In the genomic region with DNA sequence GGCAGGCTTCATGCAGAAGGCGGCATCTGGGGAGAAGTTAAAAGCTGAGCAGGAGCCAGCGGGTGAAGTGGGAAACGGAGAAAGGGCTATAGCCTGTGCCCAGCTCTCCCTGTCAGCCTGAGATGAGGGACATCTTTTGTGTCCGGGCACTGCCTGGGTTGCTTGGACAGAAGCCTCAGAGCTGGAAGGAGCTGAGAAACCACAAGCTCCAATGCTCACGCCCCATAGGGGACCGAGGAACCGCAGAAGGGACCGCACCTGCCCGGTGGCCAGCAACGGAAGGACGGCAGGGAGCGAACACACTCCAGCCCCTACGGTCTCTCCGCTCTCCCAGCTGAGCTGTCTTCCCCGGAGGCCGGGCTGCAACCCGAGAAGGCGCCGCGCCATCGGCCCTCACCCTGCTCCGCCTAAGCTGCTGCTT, we compare ENCODE assay signal across 1 cellular context.
TF ChIP-seq lines count a peak whose summit lies in the region.

No MANE protein-coding gene starts in this region.

TF ChIP-seq in GM23338, 12 proteins besides CTCF, POLR2A, EP300 and RAD21 (continued from another document):
- TF ChIP-seq EZH2phosphoT487 (IDR thresholded peaks at IDR 0.05; ENCODE audit: unreplicated experiment): no peak
- TF ChIP-seq ZNF114 (CRISPR knock-in tag; IDR thresholded peaks at IDR 0.05): no peak
